In genomic region chr12:88510841-88511240, GRCh38 we compare ENCODE assay signal across 32 cellular contexts.
"Had no signal": no experiment of that assay in that cellular context is flagged by ENCODE, and none has a peak within 500 bp of the region (broad histone marks: within the 10 kb centered on the region; RNA-seq: fewer than 3 reads in every experiment).

No MANE protein-coding gene starts in this region.

- ATAC-seq: activated CD4-positive, alpha-beta T cell treated with anti-CD3 and anti-CD28 coated beads for 36 hours; activated CD8-positive, alpha-beta memory T cell treated with anti-CD3 and anti-CD28 coated beads, Interleukin-2, amount 10 ng/mL, durations not matched to agents 7 days and 5 days; activated CD8-positive, alpha-beta T cell treated with anti-CD3 and anti-CD28 coated beads, Interleukin-2, amount 10 ng/mL, durations not matched to agents 7 days and 5 days; activated naive CD4-positive, alpha-beta T cell treated with anti-CD3 and anti-CD28 coated beads, Interleukin-2, amount 50 U/mL, for 72 hours; gastroesophageal sphincter; heart right ventricle had no signal

- H3K27me3 ChIP-seq: ascending aorta, breast epithelium, cardiac muscle cell, colonic mucosa, esophagus squamous epithelium, gastroesophageal sphincter, heart right ventricle had no signal

- H3K4me1 ChIP-seq: ascending aorta, breast epithelium, colonic mucosa, esophagus squamous epithelium, heart right ventricle had no signal

- H3K36me3 Mint-ChIP-seq: activated CD4-positive, alpha-beta memory T cell treated with anti-CD3 and anti-CD28 coated beads for 36 hours; activated CD8-positive, alpha-beta memory T cell treated with anti-CD3 and anti-CD28 coated beads, Interleukin-2, amount 10 ng/mL, durations not matched to agents 7 days and 5 days; activated naive CD4-positive, alpha-beta T cell treated with anti-CD3 and anti-CD28 coated beads, Interleukin-2, amount 50 U/mL, for 72 hours; activated naive CD8-positive, alpha-beta T cell treated with anti-CD3 and anti-CD28 coated beads, Interleukin-2, amount 10 ng/mL, durations not matched to agents 7 days and 5 days had no signal

- H3K4me1 Mint-ChIP-seq: activated CD4-positive, alpha-beta T cell treated with anti-CD3 and anti-CD28 coated beads for 36 hours; activated CD4-positive, alpha-beta T cell treated with anti-CD3 and anti-CD28 coated beads, Interleukin-2, amount 10 ng/mL, durations not matched to agents 24 days and 14 days; activated CD8-positive, alpha-beta memory T cell treated with anti-CD3 and anti-CD28 coated beads, Interleukin-2, amount 10 ng/mL, durations not matched to agents 7 days and 5 days; activated naive CD8-positive, alpha-beta T cell treated with anti-CD3 and anti-CD28 coated beads, Interleukin-2, amount 10 ng/mL, durations not matched to agents 7 days and 5 days; brain had no signal

- H3K36me3 ChIP-seq: ascending aorta, breast epithelium, cardiac muscle cell, colonic mucosa had no signal

- FAIRE-seq: endometrium, endothelial cell of umbilical vein had no signal

- H3K4me3 ChIP-seq: ascending aorta, breast epithelium, cardiac muscle cell, colonic mucosa, esophagus squamous epithelium, gastroesophageal sphincter, heart right ventricle had no signal

- H3K27me3 Mint-ChIP-seq: activated CD4-positive, alpha-beta memory T cell treated with anti-CD3 and anti-CD28 coated beads for 36 hours; activated CD4-positive, alpha-beta T cell treated with anti-CD3 and anti-CD28 coated beads for 36 hours; activated CD4-positive, alpha-beta T cell treated with anti-CD3 and anti-CD28 coated beads, Interleukin-2, amount 10 ng/mL, durations not matched to agents 24 days and 14 days; activated CD8-positive, alpha-beta memory T cell treated with anti-CD3 and anti-CD28 coated beads, Interleukin-2, amount 10 ng/mL, durations not matched to agents 7 days and 5 days; activated naive CD8-positive, alpha-beta T cell treated with anti-CD3 and anti-CD28 coated beads, Interleukin-2, amount 10 ng/mL, durations not matched to agents 7 days and 5 days; brain had no signal

- H3K27ac ChIP-seq: ascending aorta, breast epithelium, cardiac muscle cell, colonic mucosa, epithelial cell of prostate, esophagus squamous epithelium, gastroesophageal sphincter, heart right ventricle had no signal

- H3K9me3 Mint-ChIP-seq: activated CD4-positive, alpha-beta memory T cell treated with anti-CD3 and anti-CD28 coated beads for 36 hours; activated CD4-positive, alpha-beta T cell treated with anti-CD3 and anti-CD28 coated beads, Interleukin-2, amount 10 ng/mL, durations not matched to agents 24 days and 14 days; activated naive CD4-positive, alpha-beta T cell treated with anti-CD3 and anti-CD28 coated beads, Interleukin-2, amount 50 U/mL, for 72 hours; activated naive CD8-positive, alpha-beta T cell treated with anti-CD3 and anti-CD28 coated beads, Interleukin-2, amount 10 ng/mL, durations not matched to agents 7 days and 5 days; activated T-helper 1 cell treated with anti-CD3 and anti-CD28 coated beads, Interleukin-12 subunit alpha, Interleukin-12 subunit beta, Interleukin-2, Interleukin-4 antibody, amounts not matched to agents 30 ng/mL and 10 ng/mL and 1 ng/mL, durations not matched to agents 14 hours and 24 hours and 36 hours; activated T-helper 2 cell treated with anti-CD3 and anti-CD28 coated beads, Interferon-gamma antibody, Interleukin-2, Interleukin-4, amounts not matched to agents 10 μg/mL and 5 μg/mL and 100 μg/mL, durations not matched to agents 14 hours and 24 hours and 36 hours; brain had no signal

- H3K4me3 Mint-ChIP-seq: activated CD4-positive, alpha-beta memory T cell treated with anti-CD3 and anti-CD28 coated beads for 36 hours; activated CD4-positive, alpha-beta T cell treated with anti-CD3 and anti-CD28 coated beads for 36 hours; activated CD4-positive, alpha-beta T cell treated with anti-CD3 and anti-CD28 coated beads, Interleukin-2, amount 10 ng/mL, durations not matched to agents 24 days and 14 days; activated CD8-positive, alpha-beta memory T cell treated with anti-CD3 and anti-CD28 coated beads, Interleukin-2, amount 10 ng/mL, durations not matched to agents 7 days and 5 days; activated CD8-positive, alpha-beta T cell treated with anti-CD3 and anti-CD28 coated beads, Interleukin-2, amount 10 ng/mL, durations not matched to agents 7 days and 5 days; activated naive CD4-positive, alpha-beta T cell treated with anti-CD3 and anti-CD28 coated beads for 36 hours; activated naive CD8-positive, alpha-beta T cell treated with anti-CD3 and anti-CD28 coated beads, Interleukin-2, amount 10 ng/mL, durations not matched to agents 7 days and 5 days; activated T-helper 1 cell treated with anti-CD3 and anti-CD28 coated beads, Interleukin-12 subunit alpha, Interleukin-12 subunit beta, Interleukin-2, Interleukin-4 antibody, amounts not matched to agents 30 ng/mL and 10 ng/mL and 1 ng/mL, durations not matched to agents 14 hours and 24 hours and 36 hours; brain had no signal

- H3K9me3 ChIP-seq: ascending aorta, breast epithelium, colonic mucosa, esophagus squamous epithelium, gastroesophageal sphincter, heart right ventricle had no signal

- DNase-seq: activated CD4-positive, alpha-beta memory T cell treated with anti-CD3 and anti-CD28 coated beads for 36 hours; activated CD4-positive, alpha-beta T cell treated with anti-CD3 and anti-CD28 coated beads for 36 hours; activated CD4-positive, alpha-beta T cell treated with anti-CD3 and anti-CD28 coated beads, Interleukin-2, amount 10 ng/mL, durations not matched to agents 24 days and 14 days; activated CD4-positive, CD25-positive, alpha-beta regulatory T cell; activated CD4-positive, CD25-positive, alpha-beta regulatory T cell treated with anti-CD3 and anti-CD28 coated beads, Interleukin-2, amount 50 U/mL, for 72 hours; activated CD8-positive, alpha-beta memory T cell treated with anti-CD3 and anti-CD28 coated beads, Interleukin-2, amount 10 ng/mL, durations not matched to agents 7 days and 5 days; activated CD8-positive, alpha-beta memory T cell treated with anti-CD3 and anti-CD28 coated beads, Interleukin-2, amount 50 U/mL, for 4 hours; activated CD8-positive, alpha-beta T cell treated with anti-CD3 and anti-CD28 coated beads, Interleukin-2, amount 10 ng/mL, durations not matched to agents 7 days and 5 days; activated effector memory CD4-positive, alpha-beta T cell treated with anti-CD3 and anti-CD28 coated beads, Interleukin-2, amount 50 U/mL, for 16 hours; activated naive CD4-positive, alpha-beta T cell treated with anti-CD3 and anti-CD28 coated beads for 36 hours; activated naive CD8-positive, alpha-beta T cell treated with anti-CD3 and anti-CD28 coated beads, Interleukin-2, amount 10 ng/mL, durations not matched to agents 7 days and 5 days; activated T-cell treated with anti-CD3 and anti-CD28 coated beads, Interleukin-2, amount 50 U/mL, for 1 hour; activated T-cell treated with anti-CD3 and anti-CD28 coated beads, Interleukin-2, amount 50 U/mL, for 48 hours; central memory CD4-positive, alpha-beta T cell; cerebellar nuclear complex; colonic mucosa; effector CD8-positive, alpha-beta T cell; esophagus squamous epithelium; foreskin melanocyte; heart right ventricle; T-helper 2 cell had no signal

- H3K27ac Mint-ChIP-seq: activated CD4-positive, alpha-beta memory T cell treated with anti-CD3 and anti-CD28 coated beads for 36 hours; activated CD4-positive, alpha-beta T cell treated with anti-CD3 and anti-CD28 coated beads for 36 hours; activated CD4-positive, alpha-beta T cell treated with anti-CD3 and anti-CD28 coated beads, Interleukin-2, amount 10 ng/mL, durations not matched to agents 24 days and 14 days; activated CD8-positive, alpha-beta memory T cell treated with anti-CD3 and anti-CD28 coated beads, Interleukin-2, amount 10 ng/mL, durations not matched to agents 7 days and 5 days; activated CD8-positive, alpha-beta T cell treated with anti-CD3 and anti-CD28 coated beads, Interleukin-2, amount 10 ng/mL, durations not matched to agents 7 days and 5 days; activated naive CD4-positive, alpha-beta T cell treated with anti-CD3 and anti-CD28 coated beads for 36 hours; activated naive CD4-positive, alpha-beta T cell treated with anti-CD3 and anti-CD28 coated beads, Interleukin-2, amount 50 U/mL, for 72 hours; activated naive CD8-positive, alpha-beta T cell treated with anti-CD3 and anti-CD28 coated beads, Interleukin-2, amount 10 ng/mL, durations not matched to agents 7 days and 5 days; activated T-helper 1 cell treated with anti-CD3 and anti-CD28 coated beads, Interleukin-12 subunit alpha, Interleukin-12 subunit beta, Interleukin-2, Interleukin-4 antibody, amounts not matched to agents 30 ng/mL and 10 ng/mL and 1 ng/mL, durations not matched to agents 14 hours and 24 hours and 36 hours; activated T-helper 2 cell treated with anti-CD3 and anti-CD28 coated beads, Interferon-gamma antibody, Interleukin-2, Interleukin-4, amounts not matched to agents 10 μg/mL and 5 μg/mL and 100 μg/mL, durations not matched to agents 14 hours and 24 hours and 36 hours; brain had no signal
